ENCODE assay signal across 9 cellular contexts in the genomic region with DNA sequence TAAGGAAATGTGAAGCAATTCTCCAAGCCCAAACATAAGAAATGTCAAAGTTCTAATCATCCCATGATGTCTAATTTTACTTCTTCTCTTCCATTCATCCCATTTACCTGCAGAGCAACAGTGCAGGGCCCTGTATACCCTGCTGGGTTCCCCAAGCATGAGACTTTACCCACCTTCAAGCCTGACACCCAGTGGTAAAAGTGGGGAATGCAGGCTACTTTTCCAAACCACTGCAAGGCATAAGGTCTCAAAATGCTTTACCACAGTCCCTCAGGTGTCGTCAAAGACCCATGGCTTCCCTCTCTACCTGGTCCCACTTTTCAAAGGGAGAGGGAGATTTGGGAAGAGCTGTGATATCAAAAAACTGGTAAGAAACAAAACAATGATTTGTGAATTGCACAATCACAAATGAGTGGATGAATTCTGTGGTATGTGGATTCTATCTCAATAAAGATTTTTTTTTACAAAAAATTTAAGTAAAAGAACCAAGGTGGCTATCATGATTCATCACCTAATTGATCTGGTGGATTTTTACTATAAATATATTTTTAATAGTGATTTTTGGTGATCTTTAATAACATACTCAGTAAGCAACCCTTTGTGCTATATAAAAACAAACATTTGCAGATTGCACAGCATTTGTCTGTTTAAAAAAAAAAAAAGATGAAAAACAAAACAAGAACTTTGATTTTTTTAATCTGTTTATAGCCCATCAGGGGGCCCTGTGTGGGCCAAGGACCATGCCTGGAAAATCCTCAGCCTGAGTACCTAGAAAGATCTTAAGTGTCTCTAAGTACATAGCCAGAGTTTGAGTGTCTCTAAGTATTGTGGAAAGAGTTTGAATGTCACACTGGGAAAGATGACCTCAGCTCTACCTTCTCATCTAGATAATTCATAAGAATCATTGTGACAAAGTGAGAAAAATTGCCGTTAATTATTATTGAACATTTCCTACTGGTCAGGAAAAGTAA.
A peak's percentile ranks its signal among the peaks of the same experiment; 100 is the strongest.
DNase-seq lines count a peak whose midpoint lies in the region; ATAC-seq, FAIRE-seq and TF ChIP-seq lines count a peak whose summit lies in the region.
"Had no signal": no experiment of that assay in that cellular context is flagged by ENCODE, and none has a peak within 500 bp of the region (broad histone marks: within the 10 kb centered on the region; RNA-seq: fewer than 3 reads in every experiment).

No MANE protein-coding gene starts in this region.

- no peak overlapping the region for H2BK12ac ChIP-seq in H1 (ENCODE audit: low read depth, low read length)

- no peak overlapping the region for H2AK5ac ChIP-seq in H1 (ENCODE audit: low read depth, low read length)

- peaks cover 19% of the 10 kb centered on the region for H3K4me1 Mint-ChIP-seq in WTC11
- peaks cover 7 to 12% (median 10%) of the 10 kb centered on the region in 7 donors for H3K4me1 Mint-ChIP-seq in naive thymus-derived CD4-positive, alpha-beta T cell

- H3K27me3 ChIP-seq in H1 (replicated peaks in 1 of 4; ENCODE audit: control insufficient read depth in 3 of 4, extremely low read depth in 1 of 4, insufficient read depth in 3 of 4, low read length in 3 of 4) (no peaks in the 10 kb centered on the region), thoracic aorta (replicated peaks; ENCODE audit: insufficient read depth) (no peaks in the 10 kb centered on the region)
- H3K27me3 ChIP-seq in naive thymus-derived CD4-positive, alpha-beta T cell (ENCODE audit: control insufficient read depth in 2 of 2, insufficient read depth in 2 of 2, low read length in 2 of 2): no peaks in the 10 kb centered on the region

- DNase-seq in activated CD4-positive, CD25-positive, alpha-beta regulatory T cell treated with anti-CD3 and anti-CD28 coated beads, Interleukin-2, amount 50 U/mL, for 16 hours (ENCODE audit: low read depth, low spot score): peak; percentile 4
- DNase-seq in MV-4-11 (lab: John Stamatoyannopoulos, UW) (peak; percentile 15), WTC11 (ENCODE audit: low spot score) (peak; percentile 89), H1 (ENCODE audit: low read depth in 1 of 2, low spot score in 2 of 2) (peak; percentile 38 to 93), thoracic aorta (ENCODE audit: low spot score) (no peak)
- DNase-seq in naive thymus-derived CD4-positive, alpha-beta T cell: peak in 5 of 9 donors; percentile 5 to 37 (median 21)

- H3K36me3 Mint-ChIP-seq in WTC11: peaks cover 21% of the 10 kb centered on the region
- H3K36me3 Mint-ChIP-seq in naive thymus-derived CD4-positive, alpha-beta T cell: peaks cover 0 to 3% (median 0%) of the 10 kb centered on the region in 5 donors

- no peak overlapping the region for H3K27ac Mint-ChIP-seq in WTC11
- H3K27ac Mint-ChIP-seq in naive thymus-derived CD4-positive, alpha-beta T cell: no peak overlapping the region

- TF ChIP-seq POLR2A in H1 (IDR thresholded peaks at IDR 0.05; ENCODE audit: control extremely low read depth in 1 of 2, low read depth in 2 of 2, low read length in 2 of 2): no peak

- POLR2A ChIA-PET in WTC11 (lab: Charles Lee): no interaction called here
- POLR2A ChIA-PET in H1 (lab: Charles Lee; ENCODE audit: partially characterized antibody): no interaction called here
- POLR2A ChIA-PET in naive thymus-derived CD4-positive, alpha-beta T cell (lab: Charles Lee): no interaction called here

- no peak overlapping the region for H2BK15ac ChIP-seq in H1 (ENCODE audit: low read length)

- H2AFZ ChIP-seq in H1 (ENCODE audit: low read length): no peak overlapping the region

- H2BK120ac ChIP-seq in H1 (replicated peaks; ENCODE audit: low read depth, low read length): no peak overlapping the region

- TF ChIP-seq CTCF in WTC11 (IDR thresholded peaks at IDR 0.05) (peak; percentile 68), H1 (IDR thresholded peaks at IDR 0.05; ENCODE audit: control extremely low read depth in 1 of 3, insufficient read depth in 1 of 3, low read depth in 1 of 3, low read length in 3 of 3) (peak; percentile 54 to 92 (median 80)), thoracic aorta (IDR thresholded peaks at IDR 0.05) (peak; percentile 57)

- no peak overlapping the region for H3K18ac ChIP-seq in H1 (ENCODE audit: extremely low read depth, low read length)

- no peak overlapping the region for H3K4me3 Mint-ChIP-seq in WTC11
- no peak overlapping the region for H3K4me3 Mint-ChIP-seq in naive thymus-derived CD4-positive, alpha-beta T cell

- H4K20me1 ChIP-seq in H1 (replicated peaks in 1 of 2; ENCODE audit: control insufficient read depth in 1 of 2, insufficient read depth in 2 of 2, low read length in 2 of 2): no peaks in the 10 kb centered on the region

- H3K56ac ChIP-seq in H1 (replicated peaks; ENCODE audit: insufficient read length, low read depth, low read length): no peak overlapping the region

- H3K36me3 ChIP-seq in H1 (ENCODE audit: control insufficient read depth in 2 of 4, insufficient read depth in 4 of 4, low read length in 3 of 4) (no peaks in the 10 kb centered on the region), thoracic aorta (no peaks in the 10 kb centered on the region)
- no peaks in the 10 kb centered on the region for H3K36me3 ChIP-seq in naive thymus-derived CD4-positive, alpha-beta T cell (ENCODE audit: control insufficient read depth in 2 of 3, insufficient read depth in 3 of 3, low read length in 3 of 3)

- H3K9me3 ChIP-seq in H1 (ENCODE audit: insufficient read depth in 2 of 2, low read depth in 1 of 2, low read length in 1 of 2) (peaks cover 8 to 17% of the 10 kb centered on the region in 2 experiments), thoracic aorta (no peaks in the 10 kb centered on the region)
- no peaks in the 10 kb centered on the region for H3K9me3 ChIP-seq in naive thymus-derived CD4-positive, alpha-beta T cell (ENCODE audit: control insufficient read depth in 2 of 3, low read length in 3 of 3)

- no peak overlapping the region for H2BK5ac ChIP-seq in H1 (ENCODE audit: low read depth, low read length)

- no peak overlapping the region for H2BK20ac ChIP-seq in H1 (ENCODE audit: low read length)

- H3K4me3 ChIP-seq in H1 (ENCODE audit: extremely low read depth in 1 of 4, insufficient read depth in 2 of 4, low read depth in 3 of 4, low read length in 4 of 4) (no peak overlapping the region), thoracic aorta (no peak overlapping the region)
- no peak overlapping the region for H3K4me3 ChIP-seq in naive thymus-derived CD4-positive, alpha-beta T cell (ENCODE audit: low read length)

- H3K4me1 ChIP-seq in H1 (replicated peaks in 1 of 4; ENCODE audit: control insufficient read depth in 3 of 4, insufficient read depth in 4 of 4, low read length in 3 of 4) (peaks cover 0 to 9% (median 2%) of the 10 kb centered on the region in 4 experiments; a peak in 4 of 7 replicates), thoracic aorta (ENCODE audit: control insufficient read depth in 1 of 2, low read depth in 2 of 2) (no peaks in the 10 kb centered on the region)
- no peaks in the 10 kb centered on the region for H3K4me1 ChIP-seq in naive thymus-derived CD4-positive, alpha-beta T cell (ENCODE audit: control insufficient read depth in 2 of 2, insufficient read depth in 2 of 2, low read length in 2 of 2)

- H3K14ac ChIP-seq in H1 (ENCODE audit: insufficient read length): no peak overlapping the region

- WGBS in H1 (ENCODE audit: extremely low coverage in 1 of 2, insufficient coverage in 1 of 2, insufficient read length in 1 of 2, insufficient replicate concordance in 2 of 2, low coverage in 1 of 2, low lambda C conversion rate in 2 of 2, missing lambda C conversion rate in 1 of 2), 2 experiments: 47% methylated on average over 2 of the region's 2 CpGs; no CpG with 5 or more reads in 1 of the 2 experiments

- no peak for TF ChIP-seq EP300 in H1 (IDR thresholded peaks at IDR 0.05; ENCODE audit: borderline replicate concordance in 1 of 2, low read depth in 2 of 2, low read length in 2 of 2)

- H3K4ac ChIP-seq in H1 (replicated peaks; ENCODE audit: insufficient read length, low read depth, low read length): no peak overlapping the region

- no peak overlapping the region for H3K4me2 ChIP-seq in H1 (ENCODE audit: insufficient read depth in 1 of 2, low read depth in 2 of 2, low read length in 2 of 2)

- no peak overlapping the region for H3K9ac ChIP-seq in H1 (replicated peaks in 1 of 4; ENCODE audit: extremely low read depth in 1 of 4, low read depth in 3 of 4, low read length in 3 of 4)

- H3K23me2 ChIP-seq in H1 (ENCODE audit: low read depth, low read length): no peaks in the 10 kb centered on the region

- H3K9me3 Mint-ChIP-seq in WTC11: peaks cover 35% of the 10 kb centered on the region
- H3K9me3 Mint-ChIP-seq in naive thymus-derived CD4-positive, alpha-beta T cell: peaks cover 0 to 4% (median 0%) of the 10 kb centered on the region in 11 donors

- intact Hi-C loops in naive thymus-derived CD4-positive, alpha-beta T cell (cut with micrococcal nuclease): no loop called here

- ATAC-seq in activated CD4-positive, CD25-positive, alpha-beta regulatory T cell treated with anti-CD3 and anti-CD28 coated beads, Interleukin-2, amount 50 U/mL, for 24 hours: no peak
- peak; percentile 88 for ATAC-seq in WTC11
- ATAC-seq in naive thymus-derived CD4-positive, alpha-beta T cell: peak; percentile 60
- no peak for ATAC-seq in thoracic aorta (ENCODE audit: insufficient number of reproducible peaks, low FRiP score, low read depth)
- no peak for ATAC-seq in GM21447 (IDR thresholded peaks at IDR 0.05; ENCODE audit: unreplicated experiment)

- H3K79me1 ChIP-seq in H1 (ENCODE audit: low read depth, low read length): no peaks in the 10 kb centered on the region

- H4K8ac ChIP-seq in H1 (ENCODE audit: extremely low read depth, insufficient read depth, low read length): no peak overlapping the region

- H3K79me2 ChIP-seq in H1 (ENCODE audit: control insufficient read depth in 1 of 2, insufficient read depth in 2 of 2, low read length in 2 of 2): no peaks in the 10 kb centered on the region

- no peak overlapping the region for H3K27ac ChIP-seq in H1 (ENCODE audit: low read depth, low read length)
- H3K27ac ChIP-seq in naive thymus-derived CD4-positive, alpha-beta T cell (ENCODE audit: low read depth, low read length): no peak overlapping the region
- no peak overlapping the region for H3K27ac ChIP-seq in thoracic aorta

- no peak overlapping the region for H4K91ac ChIP-seq in H1 (replicated peaks; ENCODE audit: insufficient read length, low read length)

- peak; percentile 93 for FAIRE-seq in H1 (lab: Jason Lieb, UNC)
- FAIRE-seq: frontal cortex had no signal

- no peak overlapping the region for H4K5ac ChIP-seq in H1 (ENCODE audit: insufficient read length, low read depth, low read length)

- peak; percentile 82 to 88 for TF ChIP-seq RAD21 in H1 (IDR thresholded peaks at IDR 0.05 in 1 of 2, conservative IDR thresholded peaks at IDR 0.05 in 1 of 2; ENCODE audit: low read depth in 2 of 2, low read length in 2 of 2)

- peaks cover 8% of the 10 kb centered on the region for H3K27me3 Mint-ChIP-seq in WTC11 (ENCODE audit: low read depth)
- peaks cover 12 to 24% (median 21%) of the 10 kb centered on the region in 5 donors for H3K27me3 Mint-ChIP-seq in naive thymus-derived CD4-positive, alpha-beta T cell

- CTCF ChIA-PET in WTC11 (lab: Charles Lee) (interaction anchor here (0.6 to 0.7 kb wide), 2 partner anchors 12 to 59 kb away, joined by 3 read pairs; no protein-coding TSS in a partner anchor), H1 (lab: Charles Lee; ENCODE audit: partially characterized antibody) (interaction anchor here (0.5 to 4.7 kb wide), 18 partner anchors 9 to 953 kb away, joined by 3 to 26 read pairs (median 4); no protein-coding TSS in a partner anchor)
- CTCF ChIA-PET in naive thymus-derived CD4-positive, alpha-beta T cell (lab: Charles Lee): no interaction called here

- H3K23ac ChIP-seq in H1 (ENCODE audit: insufficient read length): no peak overlapping the region

Comparison
In these comparisons a context has a peak if more than half of its experiments do, and no peak if none do; other contexts are left out.
1. ATAC-seq: peak in WTC11 (single experiment) and naive thymus-derived CD4-positive, alpha-beta T cell (single experiment); none in activated CD4-positive, CD25-positive, alpha-beta regulatory T cell treated with anti-CD3 and anti-CD28 coated beads, Interleukin-2, amount 50 U/mL, for 24 hours (0 of 2), thoracic aorta (single experiment) and GM21447 (single experiment).
2. Peak in every context shown above with its lines, with median percentiles within 50 percentile points of each other: CTCF ChIP-seq.